19 cellular contexts compared by ENCODE assay signal in the genomic region with DNA sequence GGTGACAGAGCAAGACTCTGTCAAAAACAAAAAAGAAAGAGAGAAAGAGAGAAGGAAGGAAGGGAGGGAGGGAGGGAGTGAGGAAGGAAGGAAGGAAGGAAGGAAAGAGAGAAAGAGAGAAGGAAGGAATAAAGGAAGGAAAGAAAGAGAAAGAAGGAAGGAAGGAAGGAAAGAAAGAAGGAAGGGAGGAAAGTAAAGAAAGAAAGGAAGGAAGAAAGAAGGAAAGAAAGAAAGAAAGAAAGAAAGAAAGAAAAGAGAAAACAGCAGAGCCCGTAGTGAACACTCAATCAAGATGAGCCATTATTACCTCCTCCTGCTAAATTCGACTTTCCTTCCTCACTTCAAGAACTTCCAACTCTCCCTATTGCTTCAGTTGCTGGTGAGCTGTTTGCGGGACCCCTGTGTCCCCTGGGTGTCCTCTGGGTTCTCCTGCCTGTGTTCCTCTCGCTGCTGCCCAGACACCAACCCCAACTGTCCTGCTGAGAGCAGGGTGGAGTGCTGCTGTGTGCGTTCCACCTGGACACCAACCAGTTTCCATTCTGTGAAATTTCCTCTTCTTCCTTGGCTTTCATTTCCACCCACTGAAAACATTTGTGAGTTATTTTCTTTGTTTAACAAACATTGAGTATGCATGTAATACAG.
DNase-seq lines count a peak whose midpoint lies in the region; ATAC-seq and TF ChIP-seq lines count a peak whose summit lies in the region.
"Had no signal": no experiment of that assay in that cellular context is flagged by ENCODE, and none has a peak within 500 bp of the region (broad histone marks: within the 10 kb centered on the region; RNA-seq: fewer than 3 reads in every experiment).

No MANE protein-coding gene starts in this region.

- intact Hi-C loops in left ventricle myocardium superior (cut with micrococcal nuclease): no loop called here
- intact Hi-C loops in gastrocnemius medialis (cut with DNase I; ENCODE audit: low total_unique reads): loop anchor here (10.0 kb wide), 1 partner anchor 267 kb away; a partner anchor contains a TSS

- ATAC-seq in left ventricle myocardium superior (peak; percentile 49), gastroesophageal sphincter (no peak), gastrocnemius medialis (no peak), GM19467 (IDR thresholded peaks at IDR 0.05; ENCODE audit: unreplicated experiment) (no peak), HG02642 (IDR thresholded peaks at IDR 0.05; ENCODE audit: poor library complexity, unreplicated experiment) (no peak)

- H3K36me3 ChIP-seq in right atrium auricular region: no peaks in the 10 kb centered on the region
- no peaks in the 10 kb centered on the region for H3K36me3 ChIP-seq in SK-N-MC (ENCODE audit: insufficient read depth, low read length)
- no peaks in the 10 kb centered on the region for H3K36me3 ChIP-seq in gastroesophageal sphincter
- H3K36me3 ChIP-seq in gastrocnemius medialis: no peaks in the 10 kb centered on the region

- TF ChIP-seq POLR2A in gastroesophageal sphincter (IDR thresholded peaks at IDR 0.05): no peak
- no peak for TF ChIP-seq POLR2A in gastrocnemius medialis (IDR thresholded peaks at IDR 0.05)

- no peak overlapping the region for H3K9ac ChIP-seq in SK-N-MC (ENCODE audit: insufficient read length)
- H3K9ac ChIP-seq: SK-N-SH had no signal

- H3K9me3 ChIP-seq in right atrium auricular region: peaks cover 0 to 9% of the 10 kb centered on the region in 2 donors
- no peaks in the 10 kb centered on the region for H3K9me3 ChIP-seq in SK-N-MC (ENCODE audit: low read depth, low read length)
- H3K9me3 ChIP-seq in gastroesophageal sphincter: peaks cover 0 to 11% (median 0%) of the 10 kb centered on the region in 3 donors
- no peaks in the 10 kb centered on the region for H3K9me3 ChIP-seq in gastrocnemius medialis
- H3K9me3 ChIP-seq: A549, SK-N-SH had no signal

- in situ Hi-C loops in gastrocnemius medialis (cut with MboI; ENCODE audit: low sequenced_read_pairs in 4 of 4): no loop called here

- H3K4me3 ChIP-seq in right atrium auricular region (no peak overlapping the region), SK-N-MC (0 out of 2 replicates have a peak overlapping the region, but pooled peaks have one; percentile 14), gastroesophageal sphincter (no peak overlapping the region), gastrocnemius medialis (no peak overlapping the region)
- H3K4me3 ChIP-seq: A549 had no signal

- peaks cover 0 to 19% of the 10 kb centered on the region in 2 donors for H3K4me1 ChIP-seq in right atrium auricular region
- peaks cover 0 to 15% (median 0%) of the 10 kb centered on the region in 3 donors for H3K4me1 ChIP-seq in gastroesophageal sphincter
- peaks cover 4 to 7% of the 10 kb centered on the region in 2 donors for H3K4me1 ChIP-seq in gastrocnemius medialis
- H3K4me1 ChIP-seq: A549 had no signal

- no peak for TF ChIP-seq EP300 in gastroesophageal sphincter (IDR thresholded peaks at IDR 0.05)

- WGBS in gastroesophageal sphincter (ENCODE audit: low coverage in 1 of 2), 2 donors: 49 to 58% methylated on average over 4 to 5 of the region's 5 CpGs

- no peak for TF ChIP-seq CTCF in right atrium auricular region (IDR thresholded peaks at IDR 0.05)
- no peak for TF ChIP-seq CTCF in gastroesophageal sphincter (IDR thresholded peaks at IDR 0.05)
- no peak for TF ChIP-seq CTCF in gastrocnemius medialis (IDR thresholded peaks at IDR 0.05 in 4 of 5, conservative IDR thresholded peaks at IDR 0.05 in 1 of 5)

- H3K27ac ChIP-seq in right atrium auricular region (peak overlapping the region in 1 of 2 donors; percentile 1), SK-N-MC (peak overlapping the region; percentile 70), gastroesophageal sphincter (peak overlapping the region in 3 of 4 donors; percentile 22 to 49 (median 24)), gastrocnemius medialis (peak overlapping the region in 3 of 4 donors; percentile 34 to 36 (median 36))
- H3K27ac ChIP-seq: A549, HL-60 had no signal

- no peaks in the 10 kb centered on the region for H3K27me3 ChIP-seq in right atrium auricular region
- H3K27me3 ChIP-seq in gastroesophageal sphincter: no peaks in the 10 kb centered on the region
- H3K27me3 ChIP-seq in gastrocnemius medialis: no peaks in the 10 kb centered on the region

- no peak for DNase-seq in left ventricle myocardium superior
- DNase-seq in right atrium auricular region (ENCODE audit: low spot score): no peak
- no peak for DNase-seq in SK-N-MC (ENCODE audit: low read depth, low spot score)
- DNase-seq in gastrocnemius medialis: no peak
- no peak for DNase-seq in NCI-H2107 treated with DMSO at 0.1 percent for 48 hours (lab: John Stamatoyannopoulos, UW; ENCODE audit: unreplicated experiment)
- DNase-seq: CD4-positive, CD25-positive, alpha-beta regulatory T cell; KG1; NCI-H1105; NCI-H2171; NCI-H345; NCI-H524; NCI-H82; SHP77 had no signal
